Comparison of ENCODE assay signal across 1 cellular context in the genomic region with DNA sequence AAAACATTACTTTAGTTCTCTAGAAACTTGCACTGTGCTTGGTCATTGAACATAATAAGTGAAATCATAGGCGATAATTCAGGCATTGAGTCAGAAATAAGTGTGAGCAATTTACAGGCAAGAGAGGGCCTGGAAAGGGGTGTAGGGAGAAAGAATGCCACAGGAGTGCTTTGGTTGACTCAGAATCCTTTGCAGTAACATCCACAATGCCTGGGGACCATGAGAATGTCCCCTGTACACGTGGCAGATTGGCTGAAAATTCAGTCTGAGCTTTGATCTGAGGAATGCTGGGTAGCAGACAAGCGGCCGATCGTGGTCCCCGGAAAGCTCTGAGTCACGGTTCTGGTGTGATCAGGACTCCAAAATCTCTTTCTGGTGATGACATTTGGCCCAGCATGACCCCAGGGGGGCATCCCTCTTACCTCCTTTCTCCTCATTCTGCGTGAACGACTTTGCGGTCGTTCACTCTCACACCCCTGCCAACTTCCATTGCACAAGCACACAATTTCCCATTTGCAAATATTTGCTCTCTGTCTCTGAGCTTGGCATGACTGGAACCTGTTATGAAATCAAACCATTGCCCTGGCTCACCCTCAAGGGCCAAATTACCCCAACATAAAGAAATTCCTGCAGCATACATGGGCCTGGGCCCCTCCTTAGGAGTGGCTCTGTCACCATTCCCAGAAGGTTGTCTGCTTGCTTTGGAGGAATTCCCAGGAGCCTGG.
TF ChIP-seq lines count a peak whose summit lies in the region.

No MANE protein-coding gene starts in this region.

TF ChIP-seq in HepG2, 621 proteins besides CTCF, POLR2A, EP300 and RAD21 (continued from another document and continues in another):
- TF ChIP-seq, protein P1, sequence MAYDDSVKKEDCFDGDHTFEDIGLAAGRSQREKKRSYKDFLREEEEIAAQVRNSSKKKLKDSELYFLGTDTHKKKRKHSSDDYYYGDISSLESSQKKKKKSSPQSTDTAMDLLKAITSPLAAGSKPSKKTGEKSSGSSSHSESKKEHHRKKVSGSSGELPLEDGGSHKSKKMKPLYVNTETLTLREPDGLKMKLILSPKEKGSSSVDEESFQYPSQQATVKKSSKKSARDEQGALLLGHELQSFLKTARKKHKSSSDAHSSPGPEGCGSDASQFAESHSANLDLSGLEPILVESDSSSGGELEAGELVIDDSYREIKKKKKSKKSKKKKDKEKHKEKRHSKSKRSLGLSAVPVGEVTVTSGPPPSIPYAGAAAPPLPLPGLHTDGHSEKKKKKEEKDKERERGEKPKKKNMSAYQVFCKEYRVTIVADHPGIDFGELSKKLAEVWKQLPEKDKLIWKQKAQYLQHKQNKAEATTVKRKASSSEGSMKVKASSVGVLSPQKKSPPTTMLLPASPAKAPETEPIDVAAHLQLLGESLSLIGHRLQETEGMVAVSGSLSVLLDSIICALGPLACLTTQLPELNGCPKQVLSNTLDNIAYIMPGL (CRISPR knock-in tag; IDR thresholded peaks at IDR 0.05; ENCODE audit: borderline replicate concordance in 1 of 2, low read depth in 1 of 2): peak in 1 of 2 experiments; percentile 54; a peak in 1 of 4 replicates
- peak; percentile 98 for TF ChIP-seq GATAD2A (CRISPR knock-in tag; IDR thresholded peaks at IDR 0.05)
- no peak for TF ChIP-seq ZNF251 (CRISPR knock-in tag; IDR thresholded peaks at IDR 0.05)
- no peak for TF ChIP-seq ZKSCAN5 (CRISPR knock-in tag; IDR thresholded peaks at IDR 0.05)
- TF ChIP-seq NFIB (CRISPR knock-in tag; IDR thresholded peaks at IDR 0.05; ENCODE audit: borderline replicate concordance): no peak
- peak; percentile 41; the same call in 1 of the 2 replicates for TF ChIP-seq ZNF12 (CRISPR knock-in tag; IDR thresholded peaks at IDR 0.05)
- peak; percentile 55; the same call in 1 of the 2 replicates for TF ChIP-seq CHD4 (IDR thresholded peaks at IDR 0.05; ENCODE audit: borderline replicate concordance, low read length)
- no peak for TF ChIP-seq FOXA1 (IDR thresholded peaks at IDR 0.05)
- TF ChIP-seq FOXA1 (CRISPR knock-in tag; IDR thresholded peaks at IDR 0.05): peak; percentile 92
- TF ChIP-seq, protein P2, sequence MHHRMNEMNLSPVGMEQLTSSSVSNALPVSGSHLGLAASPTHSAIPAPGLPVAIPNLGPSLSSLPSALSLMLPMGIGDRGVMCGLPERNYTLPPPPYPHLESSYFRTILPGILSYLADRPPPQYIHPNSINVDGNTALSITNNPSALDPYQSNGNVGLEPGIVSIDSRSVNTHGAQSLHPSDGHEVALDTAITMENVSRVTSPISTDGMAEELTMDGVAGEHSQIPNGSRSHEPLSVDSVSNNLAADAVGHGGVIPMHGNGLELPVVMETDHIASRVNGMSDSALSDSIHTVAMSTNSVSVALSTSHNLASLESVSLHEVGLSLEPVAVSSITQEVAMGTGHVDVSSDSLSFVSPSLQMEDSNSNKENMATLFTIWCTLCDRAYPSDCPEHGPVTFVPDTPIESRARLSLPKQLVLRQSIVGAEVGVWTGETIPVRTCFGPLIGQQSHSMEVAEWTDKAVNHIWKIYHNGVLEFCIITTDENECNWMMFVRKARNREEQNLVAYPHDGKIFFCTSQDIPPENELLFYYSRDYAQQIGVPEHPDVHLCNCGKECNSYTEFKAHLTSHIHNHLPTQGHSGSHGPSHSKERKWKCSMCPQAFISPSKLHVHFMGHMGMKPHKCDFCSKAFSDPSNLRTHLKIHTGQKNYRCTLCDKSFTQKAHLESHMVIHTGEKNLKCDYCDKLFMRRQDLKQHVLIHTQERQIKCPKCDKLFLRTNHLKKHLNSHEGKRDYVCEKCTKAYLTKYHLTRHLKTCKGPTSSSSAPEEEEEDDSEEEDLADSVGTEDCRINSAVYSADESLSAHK (CRISPR knock-in tag; IDR thresholded peaks at IDR 0.05; ENCODE audit: borderline replicate concordance): no peak
- peak; percentile 69; the same call in 1 of the 2 replicates for TF ChIP-seq ZNF614 (CRISPR knock-in tag; IDR thresholded peaks at IDR 0.05; ENCODE audit: borderline replicate concordance)
- no peak for TF ChIP-seq SETDB1 (CRISPR knock-in tag; IDR thresholded peaks at IDR 0.05; ENCODE audit: borderline replicate concordance)
- no peak for TF ChIP-seq ZNF17 (CRISPR knock-in tag; IDR thresholded peaks at IDR 0.05)
- TF ChIP-seq NFIC (IDR thresholded peaks at IDR 0.05; ENCODE audit: low read length): peak; percentile 88
- TF ChIP-seq, protein P3, sequence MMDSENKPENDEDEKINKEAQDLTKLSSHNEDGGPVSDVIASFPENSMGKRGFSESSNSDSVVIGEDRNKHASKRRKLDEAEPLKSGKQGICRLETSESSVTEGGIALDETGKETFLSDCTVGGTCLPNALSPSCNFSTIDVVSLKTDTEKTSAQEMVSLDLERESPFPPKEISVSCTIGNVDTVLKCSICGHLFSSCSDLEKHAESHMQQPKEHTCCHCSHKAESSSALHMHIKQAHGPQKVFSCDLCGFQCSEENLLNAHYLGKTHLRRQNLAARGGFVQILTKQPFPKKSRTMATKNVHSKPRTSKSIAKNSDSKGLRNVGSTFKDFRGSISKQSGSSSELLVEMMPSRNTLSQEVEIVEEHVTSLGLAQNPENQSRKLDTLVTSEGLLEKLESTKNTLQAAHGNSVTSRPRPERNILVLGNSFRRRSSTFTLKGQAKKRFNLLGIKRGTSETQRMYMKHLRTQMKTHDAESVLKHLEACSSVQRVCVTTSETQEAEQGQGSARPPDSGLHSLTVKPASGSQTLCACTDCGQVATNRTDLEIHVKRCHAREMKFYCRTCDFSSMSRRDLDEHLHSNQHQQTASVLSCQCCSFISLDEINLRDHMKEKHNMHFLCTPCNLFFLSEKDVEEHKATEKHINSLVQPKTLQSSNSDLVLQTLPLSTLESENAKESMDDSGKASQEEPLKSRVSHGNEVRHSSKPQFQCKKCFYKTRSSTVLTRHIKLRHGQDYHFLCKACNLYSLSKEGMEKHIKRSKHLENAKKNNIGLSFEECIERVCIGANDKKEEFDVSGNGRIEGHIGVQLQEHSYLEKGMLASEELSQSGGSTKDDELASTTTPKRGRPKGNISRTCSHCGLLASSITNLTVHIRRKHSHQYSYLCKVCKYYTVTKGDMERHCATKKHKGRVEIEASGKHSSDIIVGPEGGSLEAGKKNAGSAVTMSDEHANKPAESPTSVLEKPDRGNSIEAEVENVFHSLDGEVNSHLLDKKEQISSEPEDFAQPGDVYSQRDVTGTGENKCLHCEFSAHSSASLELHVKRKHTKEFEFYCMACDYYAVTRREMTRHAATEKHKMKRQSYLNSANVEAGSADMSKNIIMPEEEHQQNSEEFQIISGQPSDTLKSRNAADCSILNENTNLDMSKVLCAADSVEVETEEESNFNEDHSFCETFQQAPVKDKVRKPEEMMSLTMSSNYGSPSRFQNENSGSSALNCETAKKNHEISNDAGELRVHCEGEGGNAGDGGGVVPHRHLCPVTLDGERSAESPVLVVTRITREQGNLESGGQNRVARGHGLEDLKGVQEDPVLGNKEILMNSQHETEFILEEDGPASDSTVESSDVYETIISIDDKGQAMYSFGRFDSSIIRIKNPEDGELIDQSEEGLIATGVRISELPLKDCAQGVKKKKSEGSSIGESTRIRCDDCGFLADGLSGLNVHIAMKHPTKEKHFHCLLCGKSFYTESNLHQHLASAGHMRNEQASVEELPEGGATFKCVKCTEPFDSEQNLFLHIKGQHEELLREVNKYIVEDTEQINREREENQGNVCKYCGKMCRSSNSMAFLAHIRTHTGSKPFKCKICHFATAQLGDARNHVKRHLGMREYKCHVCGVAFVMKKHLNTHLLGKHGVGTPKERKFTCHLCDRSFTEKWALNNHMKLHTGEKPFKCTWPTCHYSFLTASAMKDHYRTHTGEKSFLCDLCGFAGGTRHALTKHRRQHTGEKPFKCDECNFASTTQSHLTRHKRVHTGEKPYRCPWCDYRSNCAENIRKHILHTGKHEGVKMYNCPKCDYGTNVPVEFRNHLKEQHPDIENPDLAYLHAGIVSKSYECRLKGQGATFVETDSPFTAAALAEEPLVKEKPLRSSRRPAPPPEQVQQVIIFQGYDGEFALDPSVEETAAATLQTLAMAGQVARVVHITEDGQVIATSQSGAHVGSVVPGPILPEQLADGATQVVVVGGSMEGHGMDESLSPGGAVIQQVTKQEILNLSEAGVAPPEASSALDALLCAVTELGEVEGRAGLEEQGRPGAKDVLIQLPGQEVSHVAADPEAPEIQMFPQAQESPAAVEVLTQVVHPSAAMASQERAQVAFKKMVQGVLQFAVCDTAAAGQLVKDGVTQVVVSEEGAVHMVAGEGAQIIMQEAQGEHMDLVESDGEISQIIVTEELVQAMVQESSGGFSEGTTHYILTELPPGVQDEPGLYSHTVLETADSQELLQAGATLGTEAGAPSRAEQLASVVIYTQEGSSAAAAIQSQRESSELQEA (CRISPR knock-in tag; IDR thresholded peaks at IDR 0.05; ENCODE audit: not compliant biosample characterization): no peak
- TF ChIP-seq ZIK1 (CRISPR knock-in tag; IDR thresholded peaks at IDR 0.05; ENCODE audit: borderline replicate concordance, low read depth): no peak
- TF ChIP-seq REXO4 (CRISPR knock-in tag; IDR thresholded peaks at IDR 0.05; ENCODE audit: borderline replicate concordance): no peak
- TF ChIP-seq MLLT10 (CRISPR knock-in tag; IDR thresholded peaks at IDR 0.05): no peak
- peak; percentile 57 for TF ChIP-seq GATAD1 (CRISPR knock-in tag; IDR thresholded peaks at IDR 0.05)
- TF ChIP-seq, protein P4, sequence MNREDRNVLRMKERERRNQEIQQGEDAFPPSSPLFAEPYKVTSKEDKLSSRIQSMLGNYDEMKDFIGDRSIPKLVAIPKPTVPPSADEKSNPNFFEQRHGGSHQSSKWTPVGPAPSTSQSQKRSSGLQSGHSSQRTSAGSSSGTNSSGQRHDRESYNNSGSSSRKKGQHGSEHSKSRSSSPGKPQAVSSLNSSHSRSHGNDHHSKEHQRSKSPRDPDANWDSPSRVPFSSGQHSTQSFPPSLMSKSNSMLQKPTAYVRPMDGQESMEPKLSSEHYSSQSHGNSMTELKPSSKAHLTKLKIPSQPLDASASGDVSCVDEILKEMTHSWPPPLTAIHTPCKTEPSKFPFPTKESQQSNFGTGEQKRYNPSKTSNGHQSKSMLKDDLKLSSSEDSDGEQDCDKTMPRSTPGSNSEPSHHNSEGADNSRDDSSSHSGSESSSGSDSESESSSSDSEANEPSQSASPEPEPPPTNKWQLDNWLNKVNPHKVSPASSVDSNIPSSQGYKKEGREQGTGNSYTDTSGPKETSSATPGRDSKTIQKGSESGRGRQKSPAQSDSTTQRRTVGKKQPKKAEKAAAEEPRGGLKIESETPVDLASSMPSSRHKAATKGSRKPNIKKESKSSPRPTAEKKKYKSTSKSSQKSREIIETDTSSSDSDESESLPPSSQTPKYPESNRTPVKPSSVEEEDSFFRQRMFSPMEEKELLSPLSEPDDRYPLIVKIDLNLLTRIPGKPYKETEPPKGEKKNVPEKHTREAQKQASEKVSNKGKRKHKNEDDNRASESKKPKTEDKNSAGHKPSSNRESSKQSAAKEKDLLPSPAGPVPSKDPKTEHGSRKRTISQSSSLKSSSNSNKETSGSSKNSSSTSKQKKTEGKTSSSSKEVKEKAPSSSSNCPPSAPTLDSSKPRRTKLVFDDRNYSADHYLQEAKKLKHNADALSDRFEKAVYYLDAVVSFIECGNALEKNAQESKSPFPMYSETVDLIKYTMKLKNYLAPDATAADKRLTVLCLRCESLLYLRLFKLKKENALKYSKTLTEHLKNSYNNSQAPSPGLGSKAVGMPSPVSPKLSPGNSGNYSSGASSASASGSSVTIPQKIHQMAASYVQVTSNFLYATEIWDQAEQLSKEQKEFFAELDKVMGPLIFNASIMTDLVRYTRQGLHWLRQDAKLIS (CRISPR knock-in tag; IDR thresholded peaks at IDR 0.05): no peak; the same call in 1 of the 2 replicates
- TF ChIP-seq, protein P5, sequence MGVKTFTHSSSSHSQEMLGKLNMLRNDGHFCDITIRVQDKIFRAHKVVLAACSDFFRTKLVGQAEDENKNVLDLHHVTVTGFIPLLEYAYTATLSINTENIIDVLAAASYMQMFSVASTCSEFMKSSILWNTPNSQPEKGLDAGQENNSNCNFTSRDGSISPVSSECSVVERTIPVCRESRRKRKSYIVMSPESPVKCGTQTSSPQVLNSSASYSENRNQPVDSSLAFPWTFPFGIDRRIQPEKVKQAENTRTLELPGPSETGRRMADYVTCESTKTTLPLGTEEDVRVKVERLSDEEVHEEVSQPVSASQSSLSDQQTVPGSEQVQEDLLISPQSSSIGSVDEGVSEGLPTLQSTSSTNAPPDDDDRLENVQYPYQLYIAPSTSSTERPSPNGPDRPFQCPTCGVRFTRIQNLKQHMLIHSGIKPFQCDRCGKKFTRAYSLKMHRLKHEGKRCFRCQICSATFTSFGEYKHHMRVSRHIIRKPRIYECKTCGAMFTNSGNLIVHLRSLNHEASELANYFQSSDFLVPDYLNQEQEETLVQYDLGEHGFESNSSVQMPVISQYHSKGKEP (CRISPR knock-in tag; IDR thresholded peaks at IDR 0.05): 0 out of 2 replicates have a peak, but pooled peaks have one; percentile 26
- no peak for TF ChIP-seq TCF12 (IDR thresholded peaks at IDR 0.05)
- no peak for TF ChIP-seq TCF12 (CRISPR knock-in tag; IDR thresholded peaks at IDR 0.05)
- TF ChIP-seq, protein P6, sequence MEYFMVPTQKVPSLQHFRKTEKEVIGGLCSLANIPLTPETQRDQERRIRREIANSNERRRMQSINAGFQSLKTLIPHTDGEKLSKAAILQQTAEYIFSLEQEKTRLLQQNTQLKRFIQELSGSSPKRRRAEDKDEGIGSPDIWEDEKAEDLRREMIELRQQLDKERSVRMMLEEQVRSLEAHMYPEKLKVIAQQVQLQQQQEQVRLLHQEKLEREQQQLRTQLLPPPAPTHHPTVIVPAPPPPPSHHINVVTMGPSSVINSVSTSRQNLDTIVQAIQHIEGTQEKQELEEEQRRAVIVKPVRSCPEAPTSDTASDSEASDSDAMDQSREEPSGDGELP (IDR thresholded peaks at IDR 0.05; ENCODE audit: borderline replicate concordance, low read depth): peak; percentile 5; the same call in 1 of the 2 replicates
- TF ChIP-seq, protein P7, sequence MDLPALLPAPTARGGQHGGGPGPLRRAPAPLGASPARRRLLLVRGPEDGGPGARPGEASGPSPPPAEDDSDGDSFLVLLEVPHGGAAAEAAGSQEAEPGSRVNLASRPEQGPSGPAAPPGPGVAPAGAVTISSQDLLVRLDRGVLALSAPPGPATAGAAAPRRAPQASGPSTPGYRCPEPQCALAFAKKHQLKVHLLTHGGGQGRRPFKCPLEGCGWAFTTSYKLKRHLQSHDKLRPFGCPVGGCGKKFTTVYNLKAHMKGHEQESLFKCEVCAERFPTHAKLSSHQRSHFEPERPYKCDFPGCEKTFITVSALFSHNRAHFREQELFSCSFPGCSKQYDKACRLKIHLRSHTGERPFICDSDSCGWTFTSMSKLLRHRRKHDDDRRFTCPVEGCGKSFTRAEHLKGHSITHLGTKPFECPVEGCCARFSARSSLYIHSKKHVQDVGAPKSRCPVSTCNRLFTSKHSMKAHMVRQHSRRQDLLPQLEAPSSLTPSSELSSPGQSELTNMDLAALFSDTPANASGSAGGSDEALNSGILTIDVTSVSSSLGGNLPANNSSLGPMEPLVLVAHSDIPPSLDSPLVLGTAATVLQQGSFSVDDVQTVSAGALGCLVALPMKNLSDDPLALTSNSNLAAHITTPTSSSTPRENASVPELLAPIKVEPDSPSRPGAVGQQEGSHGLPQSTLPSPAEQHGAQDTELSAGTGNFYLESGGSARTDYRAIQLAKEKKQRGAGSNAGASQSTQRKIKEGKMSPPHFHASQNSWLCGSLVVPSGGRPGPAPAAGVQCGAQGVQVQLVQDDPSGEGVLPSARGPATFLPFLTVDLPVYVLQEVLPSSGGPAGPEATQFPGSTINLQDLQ (CRISPR knock-in tag; IDR thresholded peaks at IDR 0.05): peak; percentile 88; the same call in 1 of the 2 replicates
- TF ChIP-seq, protein P8, sequence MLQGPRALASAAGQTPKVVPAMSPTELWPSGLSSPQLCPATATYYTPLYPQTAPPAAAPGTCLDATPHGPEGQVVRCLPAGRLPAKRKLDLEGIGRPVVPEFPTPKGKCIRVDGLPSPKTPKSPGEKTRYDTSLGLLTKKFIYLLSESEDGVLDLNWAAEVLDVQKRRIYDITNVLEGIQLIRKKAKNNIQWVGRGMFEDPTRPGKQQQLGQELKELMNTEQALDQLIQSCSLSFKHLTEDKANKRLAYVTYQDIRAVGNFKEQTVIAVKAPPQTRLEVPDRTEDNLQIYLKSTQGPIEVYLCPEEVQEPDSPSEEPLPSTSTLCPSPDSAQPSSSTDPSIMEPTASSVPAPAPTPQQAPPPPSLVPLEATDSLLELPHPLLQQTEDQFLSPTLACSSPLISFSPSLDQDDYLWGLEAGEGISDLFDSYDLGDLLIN (CRISPR knock-in tag; IDR thresholded peaks at IDR 0.05; ENCODE audit: borderline replicate concordance): 0 out of 2 replicates have a peak, but pooled peaks have one; percentile 58
- no peak for TF ChIP-seq ZNF841 (CRISPR knock-in tag; IDR thresholded peaks at IDR 0.05; ENCODE audit: borderline replicate concordance)
